Comparison of ENCODE assay signal across 24 cellular contexts in genomic region chr21:24969068-24969467, GRCh38.
"Had no signal": no experiment of that assay in that cellular context is flagged by ENCODE, and none has a peak within 500 bp of the region (broad histone marks: within the 10 kb centered on the region; RNA-seq: fewer than 3 reads in every experiment).

No MANE protein-coding gene starts in this region.

- H3K4me3 ChIP-seq: K562, SJCRH30 had no signal

- H3K4me2 ChIP-seq: KMS-11 had no signal

- H3K4me1 ChIP-seq: SJCRH30 had no signal

- H3K36me3 ChIP-seq: SJCRH30 had no signal

- H3K9me3 ChIP-seq: SJCRH30 had no signal

- FAIRE-seq: K562 had no signal

- H3K9ac ChIP-seq: KMS-11 had no signal

- ATAC-seq: K562, Panc1, PC-3, SK-N-SH treated with all-trans-retinoic acid at 6 μM for 48 hours had no signal

- H3K27me3 ChIP-seq: SJCRH30 had no signal

- DNase-seq: Kasumi-1; MV-4-11; NCI-H1048; NCI-H1105; NCI-H1417; NCI-H1436 treated with DMSO at 0.1 percent for 48 hours; NCI-H1694; NCI-H187 treated with DMSO at 0.1 percent for 48 hours; NCI-H2029 treated with DMSO at 0.1 percent for 48 hours; NCI-H2171 treated with DMSO at 0.1 percent for 48 hours; NCI-H345; NCI-H446 treated with DMSO at 0.1 percent for 48 hours; NCI-H510A treated with DMSO at 0.1 percent for 48 hours; NCI-H526; NK-92 treated with Interleukin-12 subunit alpha and Interleukin-12 subunit beta, amount 100 ng/mL, for 24 hours; PC-3; SHP77 treated with DMSO at 0.1 percent for 48 hours; SJCRH30; T-helper 2 cell had no signal

- H3K27ac ChIP-seq: KMS-11, RWPE1, SJCRH30 had no signal
